In the genomic region with DNA sequence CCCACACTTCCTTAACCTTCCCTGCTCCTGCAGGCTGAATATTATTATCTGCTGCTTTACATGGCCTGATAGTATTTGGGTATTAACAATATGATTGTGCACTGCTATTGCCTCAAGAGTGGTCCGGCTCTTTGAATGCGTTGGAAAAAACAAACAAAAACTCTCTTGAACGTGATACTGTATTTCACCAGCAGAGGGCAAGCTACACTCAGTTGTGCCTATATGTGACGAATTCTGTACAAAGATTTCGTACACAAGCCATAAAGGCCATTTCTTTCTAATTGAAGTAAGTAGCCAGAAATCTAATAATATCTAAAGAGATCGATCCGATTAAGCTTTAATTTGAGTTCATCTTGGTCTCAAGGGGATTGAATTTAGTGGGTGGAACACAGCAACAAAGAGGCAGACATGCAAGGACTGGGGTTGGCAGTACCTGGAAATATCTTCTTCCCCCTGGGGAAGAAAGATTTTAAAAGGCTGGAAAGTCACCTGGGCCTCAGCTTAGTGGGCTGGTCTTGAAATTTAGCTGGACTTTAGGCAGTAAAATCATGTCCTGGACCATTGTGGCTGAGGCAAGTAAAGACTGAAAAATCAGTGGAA, we compare ENCODE assay signal across 8 cellular contexts. TPM values are rescaled to one million over a fixed set of nuclear protein-coding genes. Genes with fewer than 3 reads are reported as not detected.
DNase-seq lines count a peak whose midpoint lies in the region; ATAC-seq and TF ChIP-seq lines count a peak whose summit lies in the region.

No MANE protein-coding gene starts in this region.

- no TSS peak for BruUV-seq in IMR-90 (replicated peaks; lab: Mats Ljungman, UMichigan)
- BruUV-seq in PC-3 (replicated peaks; lab: Mats Ljungman, UMichigan) = no TSS peak

- intact Hi-C loops in IMR-90 (cut with micrococcal nuclease) (loop anchor here (1.0 to 2.0 kb wide), 5 partner anchors 79 to 734 kb away; a partner anchor contains a TSS), PC-3 (cut with micrococcal nuclease) (loop anchor here (1.0 to 10.0 kb wide), 4 partner anchors 132 to 734 kb away; no protein-coding TSS in a partner anchor)

- H2BK120ac ChIP-seq in IMR-90 (ENCODE audit: low read depth, low read length) (no peak overlapping the region), mesendoderm (ENCODE audit: low read depth, low read length) (no peak overlapping the region)

- no peaks in the 10 kb centered on the region for H4K20me1 ChIP-seq in IMR-90 (ENCODE audit: insufficient read depth, low read length)
- no peaks in the 10 kb centered on the region for H4K20me1 ChIP-seq in PC-3 (ENCODE audit: low read length)

- H2AK5ac ChIP-seq in IMR-90 (ENCODE audit: low read depth, low read length) (no peak overlapping the region), mesendoderm (ENCODE audit: low read length) (no peak overlapping the region)

- H3F3A ChIP-seq in PC-3 (ENCODE audit: low read length, unreplicated experiment) = no peaks in the 10 kb centered on the region

- no peaks in the 10 kb centered on the region for H3K9me3 ChIP-seq in IMR-90 (ENCODE audit: control insufficient read depth, insufficient read depth, low read length)
- H3K9me3 ChIP-seq in PC-3 (ENCODE audit: low read length) = no peaks in the 10 kb centered on the region

- H2BK20ac ChIP-seq in IMR-90 (ENCODE audit: low read depth, low read length) = no peak overlapping the region

- H3K56ac ChIP-seq in IMR-90 (ENCODE audit: extremely low read depth, insufficient read depth, low read length) (no peak overlapping the region), mesendoderm (ENCODE audit: low read length) (no peak overlapping the region)

- H3K27ac ChIP-seq in IMR-90 (ENCODE audit: insufficient read depth, low read length) (no peak overlapping the region), PC-3 (ENCODE audit: low read length) (no peak overlapping the region), mesendoderm (ENCODE audit: low read depth, low read length) (no peak overlapping the region)

- H2AFZ ChIP-seq in IMR-90 (replicated peaks; ENCODE audit: low read length, poor library complexity) = no peak overlapping the region
- no peak overlapping the region for H2AFZ ChIP-seq in PC-3 (ENCODE audit: low read length)

- H3K4me3 ChIP-seq in IMR-90 (ENCODE audit: insufficient read depth, low read depth, low read length) (no peak overlapping the region), PC-3 (ENCODE audit: low read length) (no peak overlapping the region), mesendoderm (ENCODE audit: low read length) (no peak overlapping the region)

- no peak overlapping the region for H4K91ac ChIP-seq in IMR-90 (ENCODE audit: insufficient read depth, low read depth, low read length)

- H3K4me2 ChIP-seq in IMR-90 (ENCODE audit: low read depth, low read length) = no peak overlapping the region
- no peak overlapping the region for H3K4me2 ChIP-seq in PC-3 (ENCODE audit: low read length)
- no peak overlapping the region for H3K4me2 ChIP-seq in mesendoderm (ENCODE audit: low read length)

- H3K9me1 ChIP-seq in IMR-90 (ENCODE audit: insufficient read depth, low read length) = no peaks in the 10 kb centered on the region

- H3K27me3 ChIP-seq in IMR-90 (ENCODE audit: control insufficient read depth, insufficient read depth, low read length) = peaks cover 26% of the 10 kb centered on the region
- H3K27me3 ChIP-seq in PC-3 (ENCODE audit: low read length) = peaks cover 65% of the 10 kb centered on the region
- no peaks in the 10 kb centered on the region for H3K27me3 ChIP-seq in mesendoderm (ENCODE audit: insufficient read depth, low read length, poor library complexity)

- H3K79me1 ChIP-seq in IMR-90 (ENCODE audit: low read depth in 1 of 2, low read length in 2 of 2) = no peaks in the 10 kb centered on the region
- no peaks in the 10 kb centered on the region for H3K79me1 ChIP-seq in mesendoderm (ENCODE audit: low read length)

- no CpG with 5 or more reads among the region's 7 CpGs for WGBS in IMR-90 (ENCODE audit: extremely low coverage in 2 of 2, insufficient read length in 1 of 2), 2 experiments
- WGBS in mesendoderm (ENCODE audit: extremely low coverage, insufficient coverage, low lambda C conversion rate) = no CpG with 5 or more reads among the region's 7 CpGs

- DNase-seq in NCI-H1092 treated with DMSO at 0.1 percent for 48 hours (lab: John Stamatoyannopoulos, UW) (peak; percentile 63), NCI-H1092 (lab: John Stamatoyannopoulos, UW) (no peak), IMR-90 (peak; percentile 63), PC-3 (peak; percentile 81), dermis microvascular lymphatic vessel endothelial cell (ENCODE audit: low read depth in 2 of 2) (peak; percentile 64 to 73), mesendoderm (peak; percentile 49), cortex of kidney (lab: John Stamatoyannopoulos, UW) (no peak)

- H2BK5ac ChIP-seq in IMR-90 (ENCODE audit: low read depth, low read length, poor library complexity, severe bottlenecking) = no peak overlapping the region
- no peak overlapping the region for H2BK5ac ChIP-seq in mesendoderm (ENCODE audit: low read length)

- H3K4me1 ChIP-seq in IMR-90 (ENCODE audit: control insufficient read depth, insufficient read depth, low read length) = no peaks in the 10 kb centered on the region
- H3K4me1 ChIP-seq in PC-3 (ENCODE audit: insufficient read depth, low read length) = no peaks in the 10 kb centered on the region
- no peaks in the 10 kb centered on the region for H3K4me1 ChIP-seq in mesendoderm (ENCODE audit: control insufficient read depth, low read depth, low read length)

- H2BK15ac ChIP-seq in IMR-90 (ENCODE audit: low read depth, low read length) = no peak overlapping the region
- H2BK15ac ChIP-seq in mesendoderm (replicated peaks; ENCODE audit: low read depth) = no peak overlapping the region

- no peaks in the 10 kb centered on the region for H3K9me2 ChIP-seq in PC-3 (replicated peaks; ENCODE audit: low read length)

- H3K23ac ChIP-seq in IMR-90 (ENCODE audit: low read depth, low read length) = no peak overlapping the region
- no peak overlapping the region for H3K23ac ChIP-seq in mesendoderm (ENCODE audit: low read length)

- no peak overlapping the region for H3K9ac ChIP-seq in IMR-90 (ENCODE audit: low read depth, low read length)
- H3K9ac ChIP-seq in PC-3 (ENCODE audit: low read length) = no peak overlapping the region
- H3K9ac ChIP-seq in mesendoderm (ENCODE audit: low read length) = no peak overlapping the region

- POLR2A ChIA-PET in IMR-90 (lab: Charles Lee; ENCODE audit: unreplicated experiment) (no interaction called here), PC-3 (lab: Charles Lee; ENCODE audit: unreplicated experiment) (interaction anchor here (0.6 kb wide), 1 partner anchor 80 kb away, joined by 3 read pairs; no protein-coding TSS in a partner anchor)

- peak; percentile 83 for TF ChIP-seq RAD21 in IMR-90 (IDR thresholded peaks at IDR 0.05; ENCODE audit: low read length)

- no peaks in the 10 kb centered on the region for H3K36me3 ChIP-seq in IMR-90 (ENCODE audit: control insufficient read depth, insufficient read depth, low read length)
- H3K36me3 ChIP-seq in PC-3 (ENCODE audit: low read depth, low read length) = no peaks in the 10 kb centered on the region
- no peaks in the 10 kb centered on the region for H3K36me3 ChIP-seq in mesendoderm (ENCODE audit: control insufficient read depth, insufficient read depth, low read length)

- no peak overlapping the region for H4K8ac ChIP-seq in IMR-90 (ENCODE audit: low read depth in 2 of 2, low read length in 2 of 2)
- H4K8ac ChIP-seq in mesendoderm (ENCODE audit: low read depth, low read length) = no peak overlapping the region

- CTCF ChIA-PET in IMR-90 (lab: Yijun Ruan, JAX) = interaction anchor here (0.5 to 4.0 kb wide), 3 partner anchors 80 to 389 kb away, joined by 3 to 19 read pairs (median 6); no protein-coding TSS in a partner anchor
- CTCF ChIA-PET in PC-3 (lab: Charles Lee) = interaction anchor here (0.6 to 1.3 kb wide), 2 partner anchors 80 to 260 kb away, joined by 7 to 8 read pairs; no protein-coding TSS in a partner anchor

- H3K14ac ChIP-seq in IMR-90 (replicated peaks; ENCODE audit: low read depth, low read length) = no peak overlapping the region

- H3K79me2 ChIP-seq in PC-3 (ENCODE audit: low read length) = no peaks in the 10 kb centered on the region
- no peaks in the 10 kb centered on the region for H3K79me2 ChIP-seq in mesendoderm (ENCODE audit: control insufficient read depth, insufficient read depth, low read length)

- no peak for TF ChIP-seq POLR2A in IMR-90 (IDR thresholded peaks at IDR 0.05; ENCODE audit: low read depth, low read length)

- ATAC-seq in GM21360 (IDR thresholded peaks at IDR 0.05; ENCODE audit: unreplicated experiment) = peak; percentile 64
- peak; percentile 95 for ATAC-seq in IMR-90 (ENCODE audit: low read depth)
- peak; percentile 68 for ATAC-seq in PC-3

- dilution Hi-C loops in IMR-90 (cut with HindIII; ENCODE audit: low sequenced_read_pairs, unreplicated experiment) = no loop called here

- in situ Hi-C loops in IMR-90 (cut with MboI; ENCODE audit: low sequenced_read_pairs) = loop anchor here (10.0 to 25.0 kb wide), 3 partner anchors 262 to 732 kb away; no protein-coding TSS in a partner anchor

- TF ChIP-seq CTCF in IMR-90 (conservative IDR thresholded peaks at IDR 0.05; ENCODE audit: low read depth, low read length) (peak; percentile 80), PC-3 (conservative IDR thresholded peaks at IDR 0.05; ENCODE audit: low read depth, low read length) (peak; percentile 87)

- no peak overlapping the region for H3K4ac ChIP-seq in IMR-90 (ENCODE audit: low read depth, low read length)
- peak overlapping the region; percentile 45 for H3K4ac ChIP-seq in mesendoderm (ENCODE audit: low read depth, low read length)

- no peak overlapping the region for H2AK9ac ChIP-seq in IMR-90 (replicated peaks; ENCODE audit: low read depth, low read length, poor library complexity)

- H3K18ac ChIP-seq in IMR-90 (ENCODE audit: low read depth, low read length) = no peak overlapping the region
- H3K18ac ChIP-seq in mesendoderm (ENCODE audit: low read length) = no peak overlapping the region

- H4K5ac ChIP-seq in IMR-90 (ENCODE audit: low read depth, low read length) (no peak overlapping the region), mesendoderm (ENCODE audit: low read length) (no peak overlapping the region)

TF ChIP-seq in IMR-90, 13 proteins besides CTCF, POLR2A, EP300 and RAD21 (continues in another document):
- no peak for TF ChIP-seq MAZ (IDR thresholded peaks at IDR 0.05; ENCODE audit: borderline replicate concordance, low read depth, low read length)

RNA-seq across cellular contexts. Expression of a gene that starts 49.3 kb away (rescaled TPM):
- not detected in 2 replicates for total RNA-seq in IMR-90 (2012; rRNA removed)
- not detected in 2 replicates for polyA plus RNA-seq in IMR-90 (2012; rRNA removed)
- not detected in 2 replicates for polyA plus RNA-seq in IMR-90 (2012; cell fraction: cytosol; rRNA removed)
- polyA plus RNA-seq in IMR-90 (2012; cell fraction: nucleus; rRNA removed; ENCODE audit: low replicate concordance) = not detected in 2 replicates
- total RNA-seq in PC-3 (2014; rRNA removed) = not detected in 2 replicates
- total RNA-seq in dermis microvascular lymphatic vessel endothelial cell = under 0.01 TPM in 1 of 2 replicates, not detected in the other
- polyA plus RNA-seq in mesendoderm (2013, experiment 1 of 2) = 0.21 TPM
- polyA plus RNA-seq in mesendoderm (2013, experiment 2 of 2) = 0.14 TPM

Comparison
In these comparisons a context has a peak if more than half of its experiments do, and no peak if none do; other contexts are left out.
1. DNase-seq: peak in NCI-H1092 treated with DMSO at 0.1 percent for 48 hours (single experiment), IMR-90 (single experiment), PC-3 (single experiment), dermis microvascular lymphatic vessel endothelial cell (2 of 2) and mesendoderm (single experiment); none in NCI-H1092 (single experiment) and cortex of kidney (single experiment).
2. Peak in every context shown above with its lines, with median percentiles within 50 percentile points of each other: ATAC-seq.